18 cellular contexts compared by ENCODE assay signal in the genomic region with DNA sequence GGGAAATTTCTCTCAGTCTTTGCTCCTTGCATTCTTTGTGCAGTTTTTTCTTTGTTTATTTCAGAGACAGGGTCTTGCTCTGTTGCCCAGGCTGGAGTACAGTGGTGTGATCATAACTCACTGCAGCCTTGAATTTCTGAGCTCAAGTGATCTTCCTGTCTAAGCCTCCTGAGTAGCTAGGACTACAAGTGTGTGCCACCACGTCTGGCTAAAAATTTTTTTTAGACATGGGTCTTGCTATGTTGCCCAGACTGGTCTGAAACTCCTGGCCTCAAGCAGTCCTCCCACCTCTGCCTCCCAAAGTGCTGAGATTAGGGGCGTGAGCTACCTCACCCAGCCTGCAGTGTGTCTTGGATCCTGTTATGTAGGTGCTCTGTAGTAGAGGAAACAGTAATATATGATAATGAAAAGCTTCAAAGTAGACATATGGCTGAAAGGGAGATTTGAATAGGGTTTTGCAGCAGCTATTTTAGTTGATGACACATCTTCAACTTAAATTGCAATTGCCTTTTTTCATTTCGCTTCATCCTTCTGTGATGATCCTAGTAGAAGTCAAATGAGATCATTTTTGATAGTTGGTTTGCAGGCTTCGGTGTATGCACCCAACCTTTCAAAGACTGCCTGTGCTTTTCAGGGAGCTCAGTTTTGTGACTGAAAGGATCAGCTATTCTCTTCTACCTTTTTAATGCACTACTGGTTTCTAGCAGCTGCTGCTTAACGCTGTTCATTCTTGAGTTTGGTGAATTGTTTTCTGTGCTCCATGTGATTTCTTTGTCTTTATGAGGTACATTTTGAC.
DNase-seq lines count a peak whose midpoint lies in the region; ATAC-seq and TF ChIP-seq lines count a peak whose summit lies in the region.
"Had no signal": no experiment of that assay in that cellular context is flagged by ENCODE, and none has a peak within 500 bp of the region (broad histone marks: within the 10 kb centered on the region; RNA-seq: fewer than 3 reads in every experiment).

No MANE protein-coding gene starts in this region.

- peaks cover 32% of the 10 kb centered on the region for H3K36me3 Mint-ChIP-seq in T-helper 1 cell treated with Interleukin-12 subunit alpha and Interleukin-12 subunit beta and Interleukin-4 antibody, amounts not matched to agents 30 μg/mL and 1 μg/mL, for 36 hours (ENCODE audit: low read depth)
- H3K36me3 Mint-ChIP-seq in H9 (ENCODE audit: insufficient read depth in 1 of 3, low read depth in 3 of 3): peaks cover 0 to 9% (median 0%) of the 10 kb centered on the region in 3 experiments; a peak in 2 of 7 replicates
- no peaks in the 10 kb centered on the region for H3K36me3 Mint-ChIP-seq in progenitor cell of endocrine pancreas (ENCODE audit: insufficient read depth)
- no peaks in the 10 kb centered on the region for H3K36me3 Mint-ChIP-seq in type B pancreatic cell

- H3K27ac ChIP-seq in H9 (ENCODE audit: insufficient read length, low read depth, low read length): no peak overlapping the region
- H3K27ac ChIP-seq in OCI-LY7 (ENCODE audit: low read depth, low read length, poor library complexity, severe bottlenecking): peak overlapping the region; percentile 29
- no peak overlapping the region for H3K27ac ChIP-seq in right atrium auricular region
- H3K27ac ChIP-seq: epithelial cell of prostate, gastrocnemius medialis, GM23248, thyroid gland had no signal

- H3K4me2 ChIP-seq in H9 (ENCODE audit: insufficient read depth, insufficient read length, low read length) (no peak overlapping the region), OCI-LY7 (ENCODE audit: low read length) (peak overlapping the region; percentile 14; the same call in 1 of the 2 replicates)

- H3K56ac ChIP-seq in H9 (ENCODE audit: insufficient read length, low read depth, low read length): no peak overlapping the region

- no peak overlapping the region for H2BK15ac ChIP-seq in H9 (ENCODE audit: low read depth, low read length)

- H2BK120ac ChIP-seq in H9 (ENCODE audit: low read depth, low read length, poor library complexity, severe bottlenecking): no peak overlapping the region

- no peak overlapping the region for H4K91ac ChIP-seq in H9 (ENCODE audit: insufficient read length, low read depth, low read length)

- no peak overlapping the region for H2BK12ac ChIP-seq in H9 (ENCODE audit: insufficient read length, low read depth, low read length)

- H3K23me2 ChIP-seq in H9 (ENCODE audit: insufficient read length, low read depth, low read length, poor library complexity, severe bottlenecking): no peaks in the 10 kb centered on the region

- H3K27ac Mint-ChIP-seq in T-helper 1 cell treated with Interleukin-12 subunit alpha and Interleukin-12 subunit beta and Interleukin-4 antibody, amounts not matched to agents 30 μg/mL and 1 μg/mL, for 36 hours: peak overlapping the region; percentile 37
- H3K27ac Mint-ChIP-seq in H9: peak overlapping the region; percentile 65 to 86 (median 69); a peak in 6 of 7 replicates
- peak overlapping the region; percentile 38 for H3K27ac Mint-ChIP-seq in progenitor cell of endocrine pancreas
- H3K27ac Mint-ChIP-seq in type B pancreatic cell: no peak overlapping the region
- H3K27ac Mint-ChIP-seq: dendritic cell treated with granulocyte-macrophage colony-stimulating factor and Interleukin-4, amounts not matched to agents 40 ng/mL and 50 ng/mL, for 4 days; stimulated activated effector memory CD8-positive, alpha-beta T cell treated with anti-CD3 and anti-CD28 coated beads, Interleukin-12 subunit alpha, Interleukin-12 subunit beta, amount 100 ng/mL, for 72 hours had no signal

- no peak overlapping the region for H4K5ac ChIP-seq in H9 (ENCODE audit: insufficient read length, low read depth, low read length)

- H2AFZ ChIP-seq in H9 (ENCODE audit: low read length): no peak overlapping the region
- H2AFZ ChIP-seq in OCI-LY7 (ENCODE audit: low read length): no peak overlapping the region
- H2AFZ ChIP-seq: GM23248 had no signal

- no peak overlapping the region for H3K23ac ChIP-seq in H9 (ENCODE audit: insufficient read length, low read depth, low read length)

- no peak overlapping the region for H3K18ac ChIP-seq in H9 (ENCODE audit: insufficient read length, low read depth, low read length)

- H3K4me3 ChIP-seq in OCI-LY7 (ENCODE audit: low read depth, low read length, poor library complexity, severe bottlenecking): no peak overlapping the region
- H3K4me3 ChIP-seq in right atrium auricular region: no peak overlapping the region
- H3K4me3 ChIP-seq: gastrocnemius medialis, GM23248, thyroid gland had no signal

- peak overlapping the region; percentile 45 for H2BK20ac ChIP-seq in H9 (ENCODE audit: low read depth, low read length, poor library complexity, severe bottlenecking)

- POLR2A ChIA-PET in OCI-LY7 (lab: Charles Lee): interaction anchor here (0.5 to 2.0 kb wide), 11 partner anchors 8 to 523 kb away, joined by 3 to 12 read pairs (median 5); no protein-coding TSS in a partner anchor

- H3K4me1 ChIP-seq in H9 (ENCODE audit: insufficient read depth, low read length): peaks cover under 1% of the 10 kb centered on the region; the same call in 1 of the 2 replicates
- peaks cover 38% of the 10 kb centered on the region for H3K4me1 ChIP-seq in OCI-LY7 (ENCODE audit: insufficient read depth, low read length, poor library complexity, severe bottlenecking)
- peaks cover 0 to 3% of the 10 kb centered on the region in 2 donors for H3K4me1 ChIP-seq in right atrium auricular region

- H3K14ac ChIP-seq in H9 (ENCODE audit: insufficient read depth, low read length): no peak overlapping the region

- no peaks in the 10 kb centered on the region for H3K9me3 ChIP-seq in H9 (ENCODE audit: control insufficient read depth, low read depth, low read length)
- peaks cover 24% of the 10 kb centered on the region; the same call in 1 of the 2 replicates for H3K9me3 ChIP-seq in OCI-LY7 (ENCODE audit: low read length)
- no peaks in the 10 kb centered on the region for H3K9me3 ChIP-seq in right atrium auricular region
- H3K9me3 ChIP-seq: gastrocnemius medialis, thyroid gland had no signal

- CTCF ChIA-PET in OCI-LY7 (lab: Charles Lee; ENCODE audit: unreplicated experiment): interaction anchor here (0.6 kb wide), 1 partner anchor 11 kb away, joined by 3 read pairs; no protein-coding TSS in a partner anchor

- intact Hi-C loops in OCI-LY7 (cut with micrococcal nuclease; ENCODE audit: unreplicated experiment): no loop called here

- H2AK5ac ChIP-seq in H9 (ENCODE audit: insufficient read length, low read length): no peak overlapping the region

- H3K27me3 Mint-ChIP-seq in T-helper 1 cell treated with Interleukin-12 subunit alpha and Interleukin-12 subunit beta and Interleukin-4 antibody, amounts not matched to agents 30 μg/mL and 1 μg/mL, for 36 hours (ENCODE audit: low read depth): no peaks in the 10 kb centered on the region
- no peaks in the 10 kb centered on the region for H3K27me3 Mint-ChIP-seq in H9 (ENCODE audit: low read depth)
- peaks cover 53% of the 10 kb centered on the region for H3K27me3 Mint-ChIP-seq in progenitor cell of endocrine pancreas
- no peaks in the 10 kb centered on the region for H3K27me3 Mint-ChIP-seq in type B pancreatic cell
- H3K27me3 Mint-ChIP-seq: dendritic cell treated with granulocyte-macrophage colony-stimulating factor and Interleukin-4, amounts not matched to agents 40 ng/mL and 50 ng/mL, for 4 days had no signal

- no peak overlapping the region for H4K8ac ChIP-seq in H9 (replicated peaks; ENCODE audit: insufficient read length, low read depth, low read length)

- no peaks in the 10 kb centered on the region for H3K27me3 ChIP-seq in H9 (ENCODE audit: insufficient read depth, low read length)
- no peaks in the 10 kb centered on the region for H3K27me3 ChIP-seq in right atrium auricular region
- H3K27me3 ChIP-seq: gastrocnemius medialis, thyroid gland had no signal

- ATAC-seq in SK-N-SH treated with all-trans-retinoic acid at 6 μM for 48 hours: no peak
- ATAC-seq: gastrocnemius medialis; left colon; stimulated activated effector memory CD8-positive, alpha-beta T cell treated with anti-CD3 and anti-CD28 coated beads, Interleukin-12 subunit alpha, Interleukin-12 subunit beta, amount 100 ng/mL, for 72 hours had no signal

- no peak overlapping the region for H3K9ac ChIP-seq in H9 (ENCODE audit: extremely low read depth, insufficient read length, low read length)
- H3K9ac ChIP-seq: GM23248 had no signal

- no peaks in the 10 kb centered on the region for H3K9me3 Mint-ChIP-seq in T-helper 1 cell treated with Interleukin-12 subunit alpha and Interleukin-12 subunit beta and Interleukin-4 antibody, amounts not matched to agents 30 μg/mL and 1 μg/mL, for 36 hours
- H3K9me3 Mint-ChIP-seq in H9: no peaks in the 10 kb centered on the region
- no peaks in the 10 kb centered on the region for H3K9me3 Mint-ChIP-seq in progenitor cell of endocrine pancreas (ENCODE audit: low read depth)
- H3K9me3 Mint-ChIP-seq in type B pancreatic cell: no peaks in the 10 kb centered on the region
- H3K9me3 Mint-ChIP-seq: stimulated activated effector memory CD8-positive, alpha-beta T cell treated with anti-CD3 and anti-CD28 coated beads, Interleukin-12 subunit alpha, Interleukin-12 subunit beta, amount 100 ng/mL, for 72 hours had no signal

- H3K36me3 ChIP-seq in OCI-LY7 (ENCODE audit: insufficient read depth, low read length) (peaks cover 79% of the 10 kb centered on the region), right atrium auricular region (no peaks in the 10 kb centered on the region)
- H3K36me3 ChIP-seq: gastrocnemius medialis, thyroid gland had no signal

- peaks cover 41% of the 10 kb centered on the region for H3K4me1 Mint-ChIP-seq in T-helper 1 cell treated with Interleukin-12 subunit alpha and Interleukin-12 subunit beta and Interleukin-4 antibody, amounts not matched to agents 30 μg/mL and 1 μg/mL, for 36 hours (ENCODE audit: low read depth)
- H3K4me1 Mint-ChIP-seq in H9 (peaks cover 46 to 63% of the 10 kb centered on the region in 2 experiments), progenitor cell of endocrine pancreas (ENCODE audit: low read depth) (peaks cover 14% of the 10 kb centered on the region), type B pancreatic cell (ENCODE audit: unreplicated experiment) (peaks cover 22% of the 10 kb centered on the region)

- H3K79me1 ChIP-seq in H9 (ENCODE audit: insufficient read depth, low read depth, low read length, poor library complexity, severe bottlenecking): no peaks in the 10 kb centered on the region

- no peaks in the 10 kb centered on the region for H3K9me2 ChIP-seq in OCI-LY7 (ENCODE audit: insufficient read depth, low read length)

- no peak for TF ChIP-seq CTCF in H9 (conservative IDR thresholded peaks at IDR 0.05)
- no peak for TF ChIP-seq CTCF in OCI-LY7 (conservative IDR thresholded peaks at IDR 0.05; ENCODE audit: low read length)
- TF ChIP-seq CTCF in progenitor cell of endocrine pancreas (IDR thresholded peaks at IDR 0.05; ENCODE audit: unreplicated experiment): no peak
- TF ChIP-seq CTCF in type B pancreatic cell (conservative IDR thresholded peaks at IDR 0.05): no peak
- no peak for TF ChIP-seq CTCF in right atrium auricular region (IDR thresholded peaks at IDR 0.05)

- no peak overlapping the region for H2BK5ac ChIP-seq in H9 (ENCODE audit: insufficient read length, low read length)

- no peak for DNase-seq in T-helper 1 cell
- DNase-seq in H9: no peak
- DNase-seq in OCI-LY7 (ENCODE audit: low spot score): peak; percentile 26
- DNase-seq in progenitor cell of endocrine pancreas (ENCODE audit: low spot score, unreplicated experiment): no peak
- no peak for DNase-seq in type B pancreatic cell (ENCODE audit: extremely low spot score, unreplicated experiment)
- no peak for DNase-seq in right atrium auricular region (ENCODE audit: low spot score)
- DNase-seq: DMS153, gastrocnemius medialis, GM23248, left colon, MV-4-11, NCI-H2081 treated with DMSO at 0.1 percent for 48 hours, thyroid gland had no signal

- no TSS peak for BruUV-seq in OCI-LY7 (replicated peaks; lab: Mats Ljungman, UMichigan)

- no peak overlapping the region for H3T11ph ChIP-seq in H9 (ENCODE audit: low read length)

- H3K4ac ChIP-seq in H9 (ENCODE audit: low read depth, low read length): no peak overlapping the region

- no CpG with 5 or more reads among the region's 5 CpGs for WGBS in H9 (ENCODE audit: extremely low coverage, insufficient read length, low lambda C conversion rate)

- H4K20me1 ChIP-seq in H9 (ENCODE audit: control insufficient read depth, insufficient read depth, insufficient read length) (no peaks in the 10 kb centered on the region), OCI-LY7 (ENCODE audit: insufficient read depth, low read length) (peaks cover 12% of the 10 kb centered on the region; the same call in 1 of the 2 replicates)

- no peaks in the 10 kb centered on the region for H3K79me2 ChIP-seq in H9 (ENCODE audit: insufficient read depth, low read length)
- H3K79me2 ChIP-seq in OCI-LY7 (ENCODE audit: insufficient read depth, low read depth, low read length): peaks cover 100% of the 10 kb centered on the region

- H3K4me3 Mint-ChIP-seq in T-helper 1 cell treated with Interleukin-12 subunit alpha and Interleukin-12 subunit beta and Interleukin-4 antibody, amounts not matched to agents 30 μg/mL and 1 μg/mL, for 36 hours: no peak overlapping the region
- no peak overlapping the region for H3K4me3 Mint-ChIP-seq in H9
- no peak overlapping the region for H3K4me3 Mint-ChIP-seq in progenitor cell of endocrine pancreas (ENCODE audit: low read depth)
- no peak overlapping the region for H3K4me3 Mint-ChIP-seq in type B pancreatic cell
- H3K4me3 Mint-ChIP-seq: dendritic cell treated with granulocyte-macrophage colony-stimulating factor and Interleukin-4, amounts not matched to agents 40 ng/mL and 50 ng/mL, for 4 days; stimulated activated effector memory CD8-positive, alpha-beta T cell treated with anti-CD3 and anti-CD28 coated beads, Interleukin-12 subunit alpha, Interleukin-12 subunit beta, amount 100 ng/mL, for 72 hours had no signal
